Comparison of ENCODE assay signal across 13 cellular contexts in the genomic region with DNA sequence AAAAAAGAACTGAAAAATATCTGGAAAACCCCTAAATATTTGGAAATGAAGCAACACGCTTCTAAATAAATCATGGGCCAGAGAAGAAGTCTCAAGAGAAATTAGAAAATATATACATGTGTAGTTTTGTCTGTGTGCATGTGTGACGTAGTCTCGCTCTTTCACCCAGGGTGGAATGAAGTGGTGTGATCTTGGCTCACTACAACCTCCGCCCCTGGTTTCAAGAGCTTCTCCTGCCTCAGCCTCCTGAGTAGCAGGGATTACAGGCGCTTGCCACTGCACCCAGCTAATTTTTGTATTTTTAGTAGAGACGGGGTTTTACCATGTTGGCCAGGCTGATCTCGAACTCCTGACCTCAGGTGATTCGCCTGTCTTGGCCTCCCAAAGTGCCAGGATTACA. TPM values are rescaled to one million over a fixed set of nuclear protein-coding genes. Genes with fewer than 3 reads are reported as not detected.
"Had no signal": no experiment of that assay in that cellular context is flagged by ENCODE, and none has a peak within 500 bp of the region (broad histone marks: within the 10 kb centered on the region; RNA-seq: fewer than 3 reads in every experiment).

No MANE protein-coding gene starts in this region.

RNA-seq across cellular contexts. Expression of a gene that starts 11.2 kb away (rescaled TPM):
- total RNA-seq: activated CD4-positive, alpha-beta memory T cell treated with anti-CD3 and anti-CD28 coated beads, Interleukin-2, amount 10 ng/mL, durations not matched to agents 7 days and 5 days; activated CD4-positive, alpha-beta T cell treated with anti-CD3 and anti-CD28 coated beads for 36 hours; activated CD4-positive, alpha-beta T cell treated with anti-CD3 and anti-CD28 coated beads, Interleukin-2, amount 10 ng/mL, durations not matched to agents 7 days and 5 days; activated CD8-positive, alpha-beta memory T cell treated with anti-CD3 and anti-CD28 coated beads, Interleukin-2, amount 10 ng/mL, durations not matched to agents 7 days and 5 days; activated CD8-positive, alpha-beta T cell treated with anti-CD3 and anti-CD28 coated beads, Interleukin-2, amount 10 ng/mL, durations not matched to agents 7 days and 5 days; activated naive CD8-positive, alpha-beta T cell treated with anti-CD3 and anti-CD28 coated beads, Interleukin-2, amount 10 ng/mL, durations not matched to agents 7 days and 5 days; activated T-helper 2 cell treated with anti-CD3 and anti-CD28 coated beads, Interferon-gamma antibody, Interleukin-2, Interleukin-4, amounts not matched to agents 10 μg/mL and 5 μg/mL and 100 μg/mL, durations not matched to agents 14 hours and 24 hours and 36 hours; bronchial epithelial cell; cardiac muscle cell; chondrocyte; T-helper 17 cell; T-helper 2 cell treated with Interferon-gamma antibody and Interleukin-4, amounts not matched to agents 100 ng/mL and 5 ng/mL, for 36 hours; WTC11 had no signal

RNA-seq across cellular contexts. Expression of a gene that starts 21.4 kb away (rescaled TPM):
- total RNA-seq: activated CD8-positive, alpha-beta memory T cell treated with anti-CD3 and anti-CD28 coated beads, Interleukin-2, amount 10 ng/mL, durations not matched to agents 7 days and 5 days had no signal
